ENCODE assay signal across 9 cellular contexts in genomic region chr2:37829202-37829601, GRCh38.
A peak's percentile ranks its signal among the peaks of the same experiment; 100 is the strongest.
DNase-seq lines count a peak whose midpoint lies in the region; ATAC-seq and TF ChIP-seq lines count a peak whose summit lies in the region.
"Had no signal": no experiment of that assay in that cellular context is flagged by ENCODE, and none has a peak within 500 bp of the region (broad histone marks: within the 10 kb centered on the region; RNA-seq: fewer than 3 reads in every experiment).

No MANE protein-coding gene starts in this region.

- WGBS in psoas muscle, 3 donors, result 49 to 56% (median 50%) methylated on average over 3 of the region's 3 CpGs

- POLR2A ChIA-PET in activated CD4-positive, alpha-beta T cell treated with anti-CD3 and anti-CD28 coated beads for 36 hours (lab: Charles Lee), result interaction anchor here (0.6 kb wide), 1 partner anchor 10 kb away, joined by 3 read pairs; no protein-coding TSS in a partner anchor

- no peak for ATAC-seq in psoas muscle
- ATAC-seq in activated CD4-positive, alpha-beta T cell treated with anti-CD3 and anti-CD28 coated beads for 36 hours, result no peak
- ATAC-seq in HG03565 (IDR thresholded peaks at IDR 0.05; ENCODE audit: unreplicated experiment), result no peak

- TF ChIP-seq CTCF in fibroblast of pulmonary artery (IDR thresholded peaks at IDR 0.05; ENCODE audit: low read length, missing control alignments), result no peak
- TF ChIP-seq CTCF in psoas muscle (IDR thresholded peaks at IDR 0.05), result no peak
- no peak for TF ChIP-seq CTCF in Calu3 (IDR thresholded peaks at IDR 0.05; ENCODE audit: unreplicated experiment)
- no peak for TF ChIP-seq CTCF in GM10266 (IDR thresholded peaks at IDR 0.05; ENCODE audit: control insufficient read depth, insufficient read depth, low read depth, missing control alignments)

- H3K9me3 Mint-ChIP-seq in Calu3 (ENCODE audit: low read depth, unreplicated experiment), result no peaks in the 10 kb centered on the region
- no peaks in the 10 kb centered on the region for H3K9me3 Mint-ChIP-seq in activated CD4-positive, alpha-beta T cell treated with anti-CD3 and anti-CD28 coated beads for 36 hours (ENCODE audit: low read depth)

- H3K36me3 ChIP-seq in SJSA1, result no peaks in the 10 kb centered on the region
- no peaks in the 10 kb centered on the region for H3K36me3 ChIP-seq in psoas muscle (ENCODE audit: insufficient read depth in 1 of 2, low read depth in 1 of 2)

- peaks cover 58% of the 10 kb centered on the region for H3K4me1 ChIP-seq in SJSA1 (replicated peaks)
- peaks cover 23% of the 10 kb centered on the region for H3K4me1 ChIP-seq in psoas muscle

- H3K4me3 ChIP-seq in SJSA1 (no peak overlapping the region), fibroblast of pulmonary artery (replicated peaks; ENCODE audit: low read depth, low read length) (no peak overlapping the region), psoas muscle (no peak overlapping the region)

- H3K36me3 Mint-ChIP-seq in Calu3 (ENCODE audit: insufficient read depth, unreplicated experiment), result no peaks in the 10 kb centered on the region
- H3K36me3 Mint-ChIP-seq in activated CD4-positive, alpha-beta T cell treated with anti-CD3 and anti-CD28 coated beads for 36 hours (ENCODE audit: low read depth), result no peaks in the 10 kb centered on the region

- H3K9me3 ChIP-seq in SJSA1 (replicated peaks) (no peaks in the 10 kb centered on the region), psoas muscle (no peaks in the 10 kb centered on the region)

- H3K4me1 Mint-ChIP-seq in Calu3 (ENCODE audit: low read depth, unreplicated experiment), result peaks cover 9% of the 10 kb centered on the region
- H3K4me1 Mint-ChIP-seq in activated CD4-positive, alpha-beta T cell treated with anti-CD3 and anti-CD28 coated beads for 36 hours, result peaks cover 22% of the 10 kb centered on the region

- H3K4me3 Mint-ChIP-seq in Calu3 (ENCODE audit: low read depth, unreplicated experiment), result no peak overlapping the region
- no peak overlapping the region for H3K4me3 Mint-ChIP-seq in activated CD4-positive, alpha-beta T cell treated with anti-CD3 and anti-CD28 coated beads for 36 hours

- no TSS peak for BruUV-seq in Calu3 (replicated peaks; lab: Mats Ljungman, UMichigan)

- H3K27ac Mint-ChIP-seq in Calu3 (ENCODE audit: unreplicated experiment), result no peak overlapping the region
- no peak overlapping the region for H3K27ac Mint-ChIP-seq in activated CD4-positive, alpha-beta T cell treated with anti-CD3 and anti-CD28 coated beads for 36 hours

- H3K27me3 Mint-ChIP-seq in Calu3 (ENCODE audit: unreplicated experiment), result no peaks in the 10 kb centered on the region
- H3K27me3 Mint-ChIP-seq in activated CD4-positive, alpha-beta T cell treated with anti-CD3 and anti-CD28 coated beads for 36 hours, result no peaks in the 10 kb centered on the region

- DNase-seq in GOT3 (lab: John Stamatoyannopoulos, UW) (peak; percentile 68), SJSA1 (ENCODE audit: low read depth in 1 of 2, low spot score in 2 of 2) (peak in 1 of 2 experiments; percentile 42), fibroblast of pulmonary artery (ENCODE audit: low read depth) (peak; percentile 97), psoas muscle (peak in 1 of 2 donors; percentile 21), Calu3 (no peak), GM10266 (ENCODE audit: extremely low spot score) (no peak)
- DNase-seq in activated CD4-positive, alpha-beta T cell treated with anti-CD3 and anti-CD28 coated beads for 36 hours, result no peak
- DNase-seq: NCI-H345 had no signal

- intact Hi-C loops in psoas muscle (cut with DNase I) (no loop called here), Calu3 (cut with micrococcal nuclease; ENCODE audit: unreplicated experiment) (no loop called here)
- intact Hi-C loops in activated CD4-positive, alpha-beta T cell treated with anti-CD3 and anti-CD28 coated beads for 36 hours (cut with DNase I, micrococcal nuclease), result no loop called here

- H3K27ac ChIP-seq in SJSA1, result peak overlapping the region; percentile 50
- peak overlapping the region; percentile 83 for H3K27ac ChIP-seq in psoas muscle

- CTCF ChIA-PET in Calu3 (lab: Charles Lee), result no interaction called here
- CTCF ChIA-PET in activated CD4-positive, alpha-beta T cell treated with anti-CD3 and anti-CD28 coated beads for 36 hours (lab: Charles Lee), result interaction anchor here (1.2 to 7.5 kb wide), 6 partner anchors 9 to 433 kb away, joined by 3 to 59 read pairs (median 5); no protein-coding TSS in a partner anchor

- H3K27me3 ChIP-seq in SJSA1 (replicated peaks), result no peaks in the 10 kb centered on the region
- H3K27me3 ChIP-seq in psoas muscle (ENCODE audit: insufficient read depth in 3 of 3, low read length in 2 of 3), result no peaks in the 10 kb centered on the region

Comparison
In these comparisons a context has a peak if more than half of its experiments do, and no peak if none do; other contexts are left out.
1. DNase-seq: peak in GOT3 (single experiment) and fibroblast of pulmonary artery (single experiment); none in Calu3 (single experiment), GM10266 (single experiment) and activated CD4-positive, alpha-beta T cell treated with anti-CD3 and anti-CD28 coated beads for 36 hours (single experiment).